8 cellular contexts compared by ENCODE assay signal in genomic region chr11:22432331-22433065, GRCh38.
DNase-seq lines count a peak whose midpoint lies in the region; ATAC-seq lines count a peak whose summit lies in the region.

No MANE protein-coding gene starts in this region.

- H3K4me1 ChIP-seq in subcutaneous abdominal adipose tissue (ENCODE audit: control insufficient read depth in 5 of 5, insufficient read depth in 5 of 5, low read length in 5 of 5), result peaks cover 0 to 14% (median 10%) of the 10 kb centered on the region in 5 donors

- peak; percentile 61 for ATAC-seq in HG03521 (IDR thresholded peaks at IDR 0.05; ENCODE audit: unreplicated experiment)
- ATAC-seq in HG02840 (IDR thresholded peaks at IDR 0.05; ENCODE audit: low FRiP score, unreplicated experiment), result no peak
- no peak for ATAC-seq in HG03439 (IDR thresholded peaks at IDR 0.05; ENCODE audit: unreplicated experiment)
- no peak for ATAC-seq in HG03045 (IDR thresholded peaks at IDR 0.05; ENCODE audit: unreplicated experiment)

- H3K9me3 ChIP-seq in subcutaneous abdominal adipose tissue (ENCODE audit: control insufficient read depth in 5 of 5, low read length in 5 of 5), result no peaks in the 10 kb centered on the region

- no peaks in the 10 kb centered on the region for H3K36me3 ChIP-seq in subcutaneous abdominal adipose tissue (ENCODE audit: control insufficient read depth in 5 of 5, insufficient read depth in 5 of 5, low read length in 5 of 5)

- H3K27ac ChIP-seq in caudate nucleus (ENCODE audit: low read depth, low read length), result peak overlapping the region; percentile 77
- H3K27ac ChIP-seq in subcutaneous abdominal adipose tissue (ENCODE audit: low read depth, low read length), result no peak overlapping the region

- peak overlapping the region in 2 of 5 donors; percentile 30 to 46 for H3K9ac ChIP-seq in subcutaneous abdominal adipose tissue (ENCODE audit: low read length in 5 of 5)

- peak overlapping the region in 4 of 5 donors; percentile 45 to 62 (median 60) for H3K4me3 ChIP-seq in subcutaneous abdominal adipose tissue (ENCODE audit: low read depth in 1 of 5, low read length in 5 of 5)

- peak; percentile 8 for DNase-seq in AG20443 (ENCODE audit: low spot score)
- peak in 50 of 61 donors; percentile 4 to 77 (median 44) for DNase-seq in caudate nucleus (lab: John Stamatoyannopoulos, UW)
- DNase-seq in left kidney (ENCODE audit: low read depth, low spot score), result peak; percentile 93

- peaks cover 0 to 12% (median 7%) of the 10 kb centered on the region in 5 donors for H3K27me3 ChIP-seq in subcutaneous abdominal adipose tissue (ENCODE audit: control insufficient read depth in 5 of 5, insufficient read depth in 4 of 5, low read length in 5 of 5)

Comparison
In these comparisons a context has a peak if more than half of its experiments do, and no peak if none do; other contexts are left out.
1. DNase-seq: peak in every context shown above with its lines; median percentile 93 in left kidney; 44 in caudate nucleus; 8 in AG20443.